In genomic region chr11:44978961-44979331, GRCh38 we compare ENCODE assay signal across 11 cellular contexts. TPM values are rescaled to one million over a fixed set of nuclear protein-coding genes. Genes with fewer than 3 reads are reported as not detected.
DNase-seq lines count a peak whose midpoint lies in the region; ATAC-seq, FAIRE-seq and TF ChIP-seq lines count a peak whose summit lies in the region.
"Had no signal": no experiment of that assay in that cellular context is flagged by ENCODE, and none has a peak within 500 bp of the region (broad histone marks: within the 10 kb centered on the region; RNA-seq: fewer than 3 reads in every experiment).

No MANE protein-coding gene starts in this region.

- TF ChIP-seq POLR2A in heart left ventricle (IDR thresholded peaks at IDR 0.05) (no peak), Peyer's patch (IDR thresholded peaks at IDR 0.05) (peak; percentile 12 to 14), HepG2 (IDR thresholded peaks at IDR 0.05; ENCODE audit: insufficient read depth in 1 of 2, low read depth in 2 of 2, low read length in 2 of 2) (no peak)

- TF ChIP-seq EP300 in HepG2 (IDR thresholded peaks at IDR 0.05; ENCODE audit: low read depth in 2 of 2, low read length in 2 of 2) (no peak), HepG2 (CRISPR knock-in tag; IDR thresholded peaks at IDR 0.05; ENCODE audit: borderline replicate concordance) (no peak)

- intact Hi-C loops in heart left ventricle (cut with DNase I) (no loop called here), left cardiac atrium (cut with DNase I) (no loop called here), HepG2 (cut with micrococcal nuclease; ENCODE audit: unreplicated experiment) (no loop called here)

- POLR2A ChIA-PET in HepG2 (lab: Yijun Ruan, JAX), result no interaction called here

- no peak for DNase-seq in heart left ventricle
- DNase-seq in left cardiac atrium, result no peak
- peak in 2 of 3 donors; percentile 66 to 69 for DNase-seq in Peyer's patch
- peak; percentile 35 for DNase-seq in HepG2 (ENCODE audit: low spot score)
- peak; percentile 52 for DNase-seq in urothelium cell line (ENCODE audit: low spot score)
- no peak for DNase-seq in stimulated activated CD4-positive, alpha-beta T cell treated with anti-CD3 and anti-CD28 coated beads, Interleukin-2, amount 100 ng/mL, for 48 hours
- DNase-seq in activated CD4-positive, alpha-beta T cell treated with anti-CD3 and anti-CD28 coated beads for 48 hours, result no peak
- DNase-seq: activated CD8-positive, alpha-beta memory T cell treated with anti-CD3 and anti-CD28 coated beads, Interleukin-2, amount 50 U/mL, for 48 hours; IMR-90 had no signal

- H3K4me2 ChIP-seq in HepG2 (ENCODE audit: low read depth, low read length), result no peak overlapping the region

- in situ Hi-C loops in HepG2 (cut with HindIII; ENCODE audit: extremely low pct_ligation_motif_present, low pct_unique_long_range_greater_than_20kb), result no loop called here

- peaks cover 0 to 42% (median 21%) of the 10 kb centered on the region in 12 donors for H3K4me1 ChIP-seq in heart left ventricle
- peaks cover 0 to 44% (median 1%) of the 10 kb centered on the region in 4 donors for H3K4me1 ChIP-seq in Peyer's patch
- no peaks in the 10 kb centered on the region for H3K4me1 ChIP-seq in HepG2 (ENCODE audit: insufficient read depth, low read length)

- H3K27ac ChIP-seq in heart left ventricle (peak overlapping the region in 7 of 12 donors; percentile 9 to 73 (median 45)), Peyer's patch (peak overlapping the region in 3 of 4 donors; percentile 45 to 81 (median 70)), HepG2 (ENCODE audit: extremely low read length, insufficient read depth, low read length) (no peak overlapping the region)

- BruUV-seq in HepG2 (replicated peaks; lab: Mats Ljungman, UMichigan), result no TSS peak

- no peak for TF ChIP-seq RAD21 in HepG2 (CRISPR knock-in tag; IDR thresholded peaks at IDR 0.05)

- no peaks in the 10 kb centered on the region for H3K79me2 ChIP-seq in HepG2 (ENCODE audit: insufficient read depth, low read length)

- H2AFZ ChIP-seq in HepG2 (ENCODE audit: low read length), result no peak overlapping the region

- no peaks in the 10 kb centered on the region for H3K27me3 ChIP-seq in heart left ventricle
- H3K27me3 ChIP-seq in Peyer's patch, result no peaks in the 10 kb centered on the region
- H3K27me3 ChIP-seq in HepG2 (ENCODE audit: control insufficient read depth in 1 of 2, insufficient read depth in 2 of 2, low read length in 2 of 2), result peaks cover 0 to 8% of the 10 kb centered on the region in 2 experiments; a peak in 2 of 5 replicates

- H3K36me3 ChIP-seq in heart left ventricle (no peaks in the 10 kb centered on the region), Peyer's patch (no peaks in the 10 kb centered on the region), HepG2 (replicated peaks in 1 of 2; ENCODE audit: control insufficient read depth in 1 of 2, insufficient read depth in 2 of 2, low read length in 2 of 2) (no peaks in the 10 kb centered on the region)

- FAIRE-seq in HepG2 (lab: Jason Lieb, UNC), result no peak
- FAIRE-seq in urothelium cell line (lab: Jason Lieb, UNC), result no peak
- FAIRE-seq: colon had no signal

- no peak overlapping the region for H3K9ac ChIP-seq in HepG2 (ENCODE audit: insufficient read depth, low read depth, low read length)

- TF ChIP-seq CTCF in heart left ventricle (IDR thresholded peaks at IDR 0.05) (no peak), Peyer's patch (IDR thresholded peaks at IDR 0.05) (no peak), HepG2 (CRISPR knock-in tag; IDR thresholded peaks at IDR 0.05) (no peak)

- no peak overlapping the region for H3K4me3 ChIP-seq in heart left ventricle
- no peak overlapping the region for H3K4me3 ChIP-seq in Peyer's patch
- H3K4me3 ChIP-seq in HepG2 (replicated peaks in 1 of 3; ENCODE audit: insufficient read depth in 1 of 3, low read depth in 2 of 3, low read length in 3 of 3), result no peak overlapping the region

- CTCF ChIA-PET in HepG2 (lab: Yijun Ruan, JAX; ENCODE audit: low intra/inter-chr PET ratio, low total read pairs), result no interaction called here

- peaks cover 0 to 3% (median 0%) of the 10 kb centered on the region in 12 donors for H3K9me3 ChIP-seq in heart left ventricle
- no peaks in the 10 kb centered on the region for H3K9me3 ChIP-seq in Peyer's patch
- H3K9me3 ChIP-seq in HepG2 (ENCODE audit: low read length), result no peaks in the 10 kb centered on the region

- ATAC-seq in heart left ventricle, result peak in 2 of 4 donors; percentile 15 to 17
- ATAC-seq in left cardiac atrium, result no peak
- peak; percentile 64 for ATAC-seq in HepG2
- ATAC-seq in GM19023 (IDR thresholded peaks at IDR 0.05; ENCODE audit: unreplicated experiment), result no peak

- no peaks in the 10 kb centered on the region for H4K20me1 ChIP-seq in HepG2 (ENCODE audit: insufficient read depth, low read length)

- WGBS in heart left ventricle, 4 donors, result 95 to 100% (median 100%) methylated on average over 1 of the region's 1 CpG
- 7% methylated on average over 1 of the region's 1 CpG for WGBS in HepG2 (ENCODE audit: low lambda C conversion rate)

TF ChIP-seq in HepG2, 621 proteins besides CTCF, POLR2A, EP300 and RAD21 (continues in another document):
- TF ChIP-seq MEIS2 (CRISPR knock-in tag; IDR thresholded peaks at IDR 0.05), result no peak
- no peak for TF ChIP-seq ZNF790 (CRISPR knock-in tag; IDR thresholded peaks at IDR 0.05; ENCODE audit: borderline replicate concordance)
- TF ChIP-seq NR2F2 (IDR thresholded peaks at IDR 0.05; ENCODE audit: borderline replicate concordance, low read depth), result no peak
- TF ChIP-seq BCL6 (CRISPR knock-in tag; IDR thresholded peaks at IDR 0.05), result no peak
- TF ChIP-seq KLF9 (CRISPR knock-in tag; IDR thresholded peaks at IDR 0.05; ENCODE audit: low read depth), result no peak
- TF ChIP-seq SMARCC2 (IDR thresholded peaks at IDR 0.05), result no peak
- TF ChIP-seq MTF2 (CRISPR knock-in tag; IDR thresholded peaks at IDR 0.05; ENCODE audit: borderline replicate concordance), result no peak

RNA-seq across cellular contexts. Expression of gene TP53I11, which starts 28.3 kb away (rescaled TPM):
- total RNA-seq in heart left ventricle, result 10 to 100 TPM; 24.0 to 75.0 (median 39.4) TPM
- 10 to 100 TPM; 34.9 to 91.3 TPM for polyA plus RNA-seq in heart left ventricle
- 100 to 1,000 TPM in 1 of 2 donors, 10 to 100 TPM in 1; 96.4 to 115 TPM for total RNA-seq in left cardiac atrium
- 100 to 1,000 TPM in 1 of 4 donors, 10 to 100 TPM in 3; 48.0 to 152 (median 69.9) TPM for total RNA-seq in Peyer's patch
- total RNA-seq in HepG2 (2016; rRNA removed; fragmentation: Illumina TruSeq; extraction: Trizol), result not detected in 2 replicates
- not detected in 2 replicates for total RNA-seq in HepG2 (2016; cell fraction: cytosol; rRNA removed; fragmentation: Illumina TruSeq; extraction: Trizol; ENCODE audit: low read depth)
- total RNA-seq in HepG2 (2016; cell fraction: insoluble cytoplasmic fraction; rRNA removed; fragmentation: Illumina TruSeq; extraction: Trizol), result not detected in 2 replicates
- not detected in 2 replicates for total RNA-seq in HepG2 (2016; cell fraction: membrane; rRNA removed; fragmentation: Illumina TruSeq; extraction: Trizol)
- total RNA-seq in HepG2 (2016; cell fraction: nucleus; rRNA removed; fragmentation: Illumina TruSeq; extraction: Trizol), result not detected in 2 replicates
- not detected in 2 replicates for polyA plus RNA-seq in HepG2 (2011; rRNA removed)
- not detected in 2 replicates for polyA plus RNA-seq in HepG2 (2011; cell fraction: cytosol; rRNA removed)
- not detected in 2 replicates for polyA plus RNA-seq in HepG2 (2011; cell fraction: nucleus; rRNA removed)
- polyA plus RNA-seq in HepG2 (2012), result not detected in 2 replicates
- polyA plus RNA-seq in HepG2 (2016; cell fraction: cytosol; fragmentation: Illumina TruSeq; extraction: Trizol; ENCODE audit: low read depth), result not detected in 2 replicates
- polyA plus RNA-seq in HepG2 (2016; cell fraction: insoluble cytoplasmic fraction; fragmentation: Illumina TruSeq; extraction: Trizol; ENCODE audit: low read depth), result not detected in 2 replicates
- polyA plus RNA-seq in HepG2 (2016; cell fraction: membrane; fragmentation: Illumina TruSeq; extraction: Trizol; ENCODE audit: low read depth), result not detected in 2 replicates
- not detected in 2 replicates for polyA plus RNA-seq in HepG2 (2016; cell fraction: nucleus; fragmentation: Illumina TruSeq; extraction: Trizol; ENCODE audit: insufficient read depth, low read depth)
- 1.0 TPM in 1 of 2 replicates, not detected in the other for polyA minus RNA-seq in HepG2 (2011; rRNA and poly(A)+ RNA removed; ENCODE audit: low replicate concordance)
- not detected in 2 replicates for polyA minus RNA-seq in HepG2 (2011; cell fraction: cytosol; rRNA and poly(A)+ RNA removed)
- not detected in 2 replicates for polyA minus RNA-seq in HepG2 (2011; cell fraction: nucleus; rRNA and poly(A)+ RNA removed)

Comparison
In these comparisons a context has a peak if more than half of its experiments do, and no peak if none do; other contexts are left out.
1. DNase-seq: peak in Peyer's patch (2 of 3), HepG2 (single experiment) and urothelium cell line (single experiment); none in heart left ventricle (0 of 5), left cardiac atrium (single experiment), stimulated activated CD4-positive, alpha-beta T cell treated with anti-CD3 and anti-CD28 coated beads, Interleukin-2, amount 100 ng/mL, for 48 hours (0 of 2) and activated CD4-positive, alpha-beta T cell treated with anti-CD3 and anti-CD28 coated beads for 48 hours (single experiment).
2. POLR2A ChIP-seq: peak in Peyer's patch (2 of 2); none in heart left ventricle (0 of 2) and HepG2 (0 of 2).
3. RNA of gene TP53I11, which starts 28.3 kb away (total RNA-seq): 96.4 to 115 TPM in left cardiac atrium, 48.0 to 152 TPM in Peyer's patch and 24.0 to 75.0 TPM in heart left ventricle; not detected in HepG2; every median in the first group is over 10 times any median in the second.